16 cellular contexts compared by ENCODE assay signal in genomic region chr20:61883867-61884393, GRCh38.
"Had no signal": no experiment of that assay in that cellular context is flagged by ENCODE, and none has a peak within 500 bp of the region (broad histone marks: within the 10 kb centered on the region; RNA-seq: fewer than 3 reads in every experiment).

No MANE protein-coding gene starts in this region.

- H3K4me1 ChIP-seq: gastrocnemius medialis, heart right ventricle, left lung, right atrium auricular region, transverse colon had no signal

- H3K27me3 ChIP-seq: right atrium auricular region had no signal

- H3K27ac ChIP-seq: gastrocnemius medialis, heart right ventricle, left lung, neutrophil, right atrium auricular region, thoracic aorta, transverse colon had no signal

- DNase-seq: central memory CD4-positive, alpha-beta T cell; effector memory CD4-positive, alpha-beta T cell; gastrocnemius medialis; heart right ventricle; immature natural killer cell; mesendoderm; naive B cell; stimulated activated CD4-positive, alpha-beta T cell treated with anti-CD3 and anti-CD28 coated beads, Interleukin-4, amount 100 ng/mL, for 24 hours; substantia nigra; transverse colon had no signal

- H3K4me3 ChIP-seq: gastrocnemius medialis, heart right ventricle, left lung, lung, right atrium auricular region, smooth muscle cell, thoracic aorta, transverse colon had no signal

- H3K4me2 ChIP-seq: smooth muscle cell had no signal

- H3K9me3 ChIP-seq: gastrocnemius medialis, heart right ventricle, left lung, neutrophil, right atrium auricular region, thoracic aorta, transverse colon had no signal

- H3K36me3 ChIP-seq: gastrocnemius medialis, heart right ventricle, left lung, neutrophil, right atrium auricular region, thoracic aorta, transverse colon had no signal
